ENCODE assay signal across 3 cellular contexts in genomic region chr19:29964171-29964570, GRCh38.
A peak's percentile ranks its signal among the peaks of the same experiment; 100 is the strongest.
TF ChIP-seq lines count a peak whose summit lies in the region.

No MANE protein-coding gene starts in this region.

TF ChIP-seq in A549, 52 proteins besides CTCF, POLR2A, EP300 and RAD21:
- TF ChIP-seq NFE2L2 (conservative IDR thresholded peaks at IDR 0.05; ENCODE audit: low read length) (no peak), CEBPB (IDR thresholded peaks at IDR 0.05) (peak; percentile 83 to 85; a peak in 3 of 4 replicates)
TF ChIP-seq in A549: peak in this region for 1.

TF ChIP-seq in IMR-90, 13 proteins besides CTCF, POLR2A, EP300 and RAD21:
- peak; percentile 93 for TF ChIP-seq CEBPB (IDR thresholded peaks at IDR 0.05; ENCODE audit: low read depth, low read length)
- TF ChIP-seq FOS (IDR thresholded peaks at IDR 0.05; ENCODE audit: low read depth, low read length): no peak

TF ChIP-seq in K562, 482 proteins besides CTCF, POLR2A, EP300 and RAD21 (continues in another document):
- TF ChIP-seq NFATC3 (IDR thresholded peaks at IDR 0.05) (no peak), KAT2B (IDR thresholded peaks at IDR 0.05; ENCODE audit: low read depth, low read length) (no peak), RBBP5 (IDR thresholded peaks at IDR 0.05; ENCODE audit: borderline replicate concordance, insufficient read depth, low read length, poor library complexity, severe bottlenecking) (no peak), CAMTA2 (CRISPR knock-in tag; conservative IDR thresholded peaks at IDR 0.05) (no peak), HDAC1 (IDR thresholded peaks at IDR 0.05) (peak in 1 of 2 experiments; percentile 52; a peak in 2 of 4 replicates), ZC3H11A (IDR thresholded peaks at IDR 0.05; ENCODE audit: low read depth, low read length) (no peak), BDP1 (IDR thresholded peaks at IDR 0.05; ENCODE audit: insufficient read depth, insufficient read length) (no peak), ZNF263 (CRISPR knock-in tag; IDR thresholded peaks at IDR 0.05; ENCODE audit: borderline replicate concordance) (no peak), NFYB (IDR thresholded peaks at IDR 0.05; ENCODE audit: extremely low read depth, insufficient read length) (no peak), HDAC6 (IDR thresholded peaks at IDR 0.05; ENCODE audit: low read depth, low read length) (no peak), ZNF224 (CRISPR knock-in tag; IDR thresholded peaks at IDR 0.05) (no peak), ZNF384 (IDR thresholded peaks at IDR 0.05; ENCODE audit: low read depth, low read length) (0 out of 2 replicates have a peak, but pooled peaks have one; percentile 10), HNRNPL (IDR thresholded peaks at IDR 0.05; ENCODE audit: low read depth, low read length) (no peak), ZEB2 (IDR thresholded peaks at IDR 0.05) (no peak), TCFL5 (CRISPR knock-in tag; conservative IDR thresholded peaks at IDR 0.05) (no peak), ZNF23 (CRISPR knock-in tag; IDR thresholded peaks at IDR 0.05) (no peak), NCOA1 (IDR thresholded peaks at IDR 0.05; ENCODE audit: low read depth) (no peak), RBFOX2 (IDR thresholded peaks at IDR 0.05; ENCODE audit: low read depth, low read length) (no peak), ZNF318 (IDR thresholded peaks at IDR 0.05; ENCODE audit: borderline replicate concordance in 1 of 2, low read depth in 1 of 2) (no peak), ETS1 (conservative IDR thresholded peaks at IDR 0.05; ENCODE audit: control insufficient read depth, low read depth, low read length) (no peak), ZNF354B (CRISPR knock-in tag; IDR thresholded peaks at IDR 0.05) (no peak), HDAC2 (IDR thresholded peaks at IDR 0.05) (0 out of 2 replicates have a peak, but pooled peaks have one; percentile 24), POLR2G (IDR thresholded peaks at IDR 0.05; ENCODE audit: low read depth, low read length) (no peak), HES1 (IDR thresholded peaks at IDR 0.05; ENCODE audit: low read depth) (no peak), YBX1 (IDR thresholded peaks at IDR 0.05) (no peak), COPS2 (conservative IDR thresholded peaks at IDR 0.05) (no peak), ARID4B (CRISPR knock-in tag; IDR thresholded peaks at IDR 0.05) (no peak), KDM1A (IDR thresholded peaks at IDR 0.05) (peak; percentile 80 to 85), CEBPB (tag; IDR thresholded peaks at IDR 0.05) (peak; percentile 91), CEBPG (CRISPR knock-in tag; IDR thresholded peaks at IDR 0.05) (0 out of 2 replicates have a peak, but pooled peaks have one; percentile 25), CEBPG (tag; conservative IDR thresholded peaks at IDR 0.05 in 1 of 2, IDR thresholded peaks at IDR 0.05 in 1 of 2) (peak; percentile 71 to 83), HDAC8 (tag; IDR thresholded peaks at IDR 0.05) (no peak), PPARD (CRISPR knock-in tag; IDR thresholded peaks at IDR 0.05) (no peak), MNT (conservative IDR thresholded peaks at IDR 0.05) (no peak), PHF21A (IDR thresholded peaks at IDR 0.05; ENCODE audit: borderline replicate concordance, low read depth) (0 out of 2 replicates have a peak, but pooled peaks have one; percentile 12), SMARCB1 (IDR thresholded peaks at IDR 0.05; ENCODE audit: insufficient read length, low read depth) (no peak), HLTF (IDR thresholded peaks at IDR 0.05) (no peak), RERE (CRISPR knock-in tag; IDR thresholded peaks at IDR 0.05; ENCODE audit: borderline replicate concordance) (no peak)
